Comparison of ENCODE assay signal across 8 cellular contexts in the genomic region with DNA sequence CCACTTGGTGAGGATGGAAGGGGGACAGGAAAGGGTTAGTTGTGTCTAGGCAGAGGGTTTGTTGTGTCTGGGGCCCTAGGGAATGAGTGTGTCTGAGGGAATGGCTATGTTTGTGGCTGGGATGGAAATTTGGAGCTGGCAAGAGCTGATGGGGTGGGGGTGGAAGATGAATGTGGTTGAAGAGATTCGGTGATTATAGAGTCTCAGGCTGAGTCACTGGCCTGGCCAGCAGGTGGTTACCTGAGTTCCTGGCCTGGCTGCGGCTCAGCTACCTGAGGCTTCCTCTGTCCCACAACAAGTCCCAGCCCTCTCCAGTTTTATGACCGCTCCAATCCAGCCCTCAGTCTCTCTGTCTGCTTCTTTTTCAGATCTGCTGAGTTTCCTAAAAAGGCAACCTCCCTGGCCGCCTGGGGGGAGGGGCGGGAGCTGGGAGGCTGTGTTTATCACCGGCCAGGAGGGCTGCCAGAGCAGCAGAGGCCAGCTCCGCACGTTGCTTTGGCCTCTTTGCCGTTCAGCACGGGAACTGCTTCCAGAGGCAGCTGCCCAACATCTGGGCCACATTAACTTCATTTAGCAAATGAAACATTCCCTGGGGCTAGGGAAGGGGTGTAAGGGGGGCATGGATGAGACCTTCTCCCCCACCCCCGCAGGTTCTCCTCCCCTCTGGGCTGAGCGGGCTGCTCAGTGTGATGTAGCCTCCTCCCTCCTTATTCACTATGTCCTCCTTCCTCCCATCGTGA. TPM values are rescaled to one million over a fixed set of nuclear protein-coding genes. Genes with fewer than 3 reads are reported as not detected.
DNase-seq lines count a peak whose midpoint lies in the region; TF ChIP-seq lines count a peak whose summit lies in the region.
"Had no signal": no experiment of that assay in that cellular context is flagged by ENCODE, and none has a peak within 500 bp of the region (broad histone marks: within the 10 kb centered on the region; RNA-seq: fewer than 3 reads in every experiment).

No MANE protein-coding gene starts in this region.

- peaks cover 29% of the 10 kb centered on the region for H3K4me1 ChIP-seq in mesodermal cell (ENCODE audit: control insufficient read depth, insufficient read depth, low read length, poor library complexity, severe bottlenecking)
- peaks cover 63% of the 10 kb centered on the region for H3K4me1 ChIP-seq in vagina

- H3K4me3 ChIP-seq in mesodermal cell (ENCODE audit: extremely low read depth, insufficient read depth, low read length, poor library complexity, severe bottlenecking), result no peak overlapping the region
- H3K4me3 ChIP-seq in vagina, result no peak overlapping the region

- peak overlapping the region; percentile 55 for H3K27ac Mint-ChIP-seq in endothelial cell (ENCODE audit: unreplicated experiment)

- H3K9me3 Mint-ChIP-seq in endothelial cell (ENCODE audit: unreplicated experiment), result no peaks in the 10 kb centered on the region

- peaks cover 2% of the 10 kb centered on the region for H3K27me3 Mint-ChIP-seq in endothelial cell (ENCODE audit: unreplicated experiment)

- peak overlapping the region; percentile 6 for H3K4me3 Mint-ChIP-seq in endothelial cell (ENCODE audit: unreplicated experiment)

- peak overlapping the region; percentile 66 for H3K27ac ChIP-seq in mesodermal cell (ENCODE audit: low read depth, low read length, severe bottlenecking)
- H3K27ac ChIP-seq in vagina, result peak overlapping the region; percentile 85

- TF ChIP-seq POLR2A in vagina (IDR thresholded peaks at IDR 0.05), result no peak

- TF ChIP-seq CTCF in endothelial cell (IDR thresholded peaks at IDR 0.05; ENCODE audit: unreplicated experiment), result no peak
- no peak for TF ChIP-seq CTCF in vagina (IDR thresholded peaks at IDR 0.05)

- H3K27me3 ChIP-seq in vagina, result no peaks in the 10 kb centered on the region

- no peaks in the 10 kb centered on the region for H3K36me3 ChIP-seq in mesodermal cell (ENCODE audit: control insufficient read depth, insufficient read depth, low read length)
- no peaks in the 10 kb centered on the region for H3K36me3 ChIP-seq in vagina

- no peaks in the 10 kb centered on the region for H3K9me3 ChIP-seq in mesodermal cell (ENCODE audit: control insufficient read depth, low read length)
- no peaks in the 10 kb centered on the region for H3K9me3 ChIP-seq in vagina

- no peaks in the 10 kb centered on the region for H3K36me3 Mint-ChIP-seq in endothelial cell (ENCODE audit: low read depth, unreplicated experiment)

- H3K4me1 Mint-ChIP-seq in endothelial cell (ENCODE audit: unreplicated experiment), result peaks cover 21% of the 10 kb centered on the region

- 5 to 12% methylated on average over 4 to 8 of the region's 13 CpGs for WGBS in mesodermal cell (ENCODE audit: insufficient coverage in 2 of 2), 2 experiments

- peak; percentile 47 for DNase-seq in NCI-H526 treated with DMSO at 0.1 percent for 48 hours (lab: John Stamatoyannopoulos, UW)
- DNase-seq in endothelial cell (ENCODE audit: low spot score), result peak; percentile 41
- DNase-seq in vagina (ENCODE audit: extremely low spot score in 2 of 2), result peak in 1 of 2 donors; percentile 95
- DNase-seq in NOMO-1 (lab: John Stamatoyannopoulos, UW; ENCODE audit: unreplicated experiment in 2 of 2), result no peak
- no peak for DNase-seq in MV-4-11 (lab: John Stamatoyannopoulos, UW)
- DNase-seq in NCI-H1048 (lab: John Stamatoyannopoulos, UW), result no peak
- DNase-seq: stimulated activated CD4-positive, alpha-beta T cell treated with anti-CD3 and anti-CD28 coated beads, Interleukin-1b, Interleukin-23, amount 100 ng/mL, for 48 hours had no signal

- intact Hi-C loops in vagina (cut with DNase I), result loop anchor here (5.0 kb wide), 1 partner anchor 42 kb away; no protein-coding TSS in a partner anchor

RNA-seq across cellular contexts. Expression of gene ITGB3, which starts 21.8 kb away (rescaled TPM):
- total RNA-seq in endothelial cell (ENCODE audit: unreplicated experiment), result not detected
- polyA plus RNA-seq in mesodermal cell (2013, experiment 1 of 2), result 1.1 TPM
- 0.40 TPM for polyA plus RNA-seq in mesodermal cell (2013, experiment 2 of 2)
- 6.1 TPM for total RNA-seq in vagina

RNA-seq across cellular contexts. Expression of gene EFCAB13, which starts 48.3 kb away (rescaled TPM):
- total RNA-seq in endothelial cell (ENCODE audit: unreplicated experiment) (4.6 TPM), vagina (4.2 TPM)
- 0.48 TPM for polyA plus RNA-seq in mesodermal cell (2013, experiment 1 of 2)
- 1.2 TPM for polyA plus RNA-seq in mesodermal cell (2013, experiment 2 of 2)

Comparison
In these comparisons a context has a peak if more than half of its experiments do, and no peak if none do; other contexts are left out.
1. DNase-seq: peak in NCI-H526 treated with DMSO at 0.1 percent for 48 hours (single experiment) and endothelial cell (single experiment); none in NOMO-1 (0 of 2), MV-4-11 (single experiment) and NCI-H1048 (single experiment).